In the genomic region with DNA sequence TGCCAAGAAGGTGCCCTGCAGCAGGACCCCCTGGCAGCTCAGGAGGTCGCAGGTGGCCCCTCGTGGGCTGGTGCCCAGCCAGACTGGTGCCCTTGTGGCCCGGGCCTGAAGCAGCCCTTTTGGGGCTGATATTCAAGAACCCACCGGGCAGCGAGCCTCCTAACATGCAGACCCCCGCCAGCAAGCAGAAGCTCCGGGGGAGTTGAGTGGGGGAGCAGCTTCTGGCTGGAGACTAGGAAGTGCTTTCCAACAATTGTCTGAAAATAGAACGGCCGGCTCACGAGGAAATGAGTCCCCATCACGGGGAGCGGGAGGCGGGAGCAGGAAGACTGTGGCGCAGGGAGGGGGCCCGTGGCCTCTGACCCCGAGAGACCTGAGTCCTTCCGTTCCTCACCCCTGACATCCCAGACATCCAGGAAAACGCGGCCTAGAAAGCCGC, we compare ENCODE assay signal across 11 cellular contexts. TPM values are rescaled to one million over a fixed set of nuclear protein-coding genes. Genes with fewer than 3 reads are reported as not detected.
A peak's percentile ranks its signal among the peaks of the same experiment; 100 is the strongest.
DNase-seq lines count a peak whose midpoint lies in the region; ATAC-seq, FAIRE-seq and TF ChIP-seq lines count a peak whose summit lies in the region.
"Had no signal": no experiment of that assay in that cellular context is flagged by ENCODE, and none has a peak within 500 bp of the region (broad histone marks: within the 10 kb centered on the region; RNA-seq: fewer than 3 reads in every experiment).

No MANE protein-coding gene starts in this region.

- no TSS peak for BruUV-seq in Calu3 (replicated peaks; lab: Mats Ljungman, UMichigan)

- no peak for FAIRE-seq in kidney (lab: Jason Lieb, UNC)
- FAIRE-seq: colon had no signal

- no peaks in the 10 kb centered on the region for H3K9me3 Mint-ChIP-seq in Calu3 (ENCODE audit: low read depth, unreplicated experiment)
- no peaks in the 10 kb centered on the region for H3K9me3 Mint-ChIP-seq in activated T-cell treated with anti-CD3 and anti-CD28 coated beads, Interleukin-2, amount 50 U/mL, for 4 hours

- intact Hi-C loops in kidney (cut with DNase I) (no loop called here), spleen (cut with DNase I; ENCODE audit: low total_unique reads) (no loop called here), Calu3 (cut with micrococcal nuclease; ENCODE audit: unreplicated experiment) (no loop called here)

- POLR2A ChIA-PET in HEK293 (lab: Yijun Ruan, JAX): interaction anchor here (0.6 kb wide), 1 partner anchor 636 kb away, joined by 6 read pairs; no protein-coding TSS in a partner anchor

- H3K9me3 ChIP-seq in HEK293 (ENCODE audit: control insufficient read depth, insufficient read depth, low read depth, low read length) (no peaks in the 10 kb centered on the region), kidney (ENCODE audit: control insufficient read depth in 1 of 2, low read length in 2 of 2) (no peaks in the 10 kb centered on the region), spleen (peaks cover 0 to 2% (median under 1%) of the 10 kb centered on the region in 8 donors)

- H3K4me3 ChIP-seq in HEK293 (ENCODE audit: low read depth, low read length) (no peak overlapping the region), astrocyte of the spinal cord (ENCODE audit: low read depth, low read length) (no peak overlapping the region), kidney (ENCODE audit: low read length in 2 of 2) (no peak overlapping the region), spleen (peak overlapping the region in 1 of 8 donors; percentile 47)

- no peak overlapping the region for H3K27ac Mint-ChIP-seq in Calu3 (ENCODE audit: unreplicated experiment)

- peaks cover 19% of the 10 kb centered on the region for H3K36me3 Mint-ChIP-seq in Calu3 (ENCODE audit: insufficient read depth, unreplicated experiment)
- no peaks in the 10 kb centered on the region for H3K36me3 Mint-ChIP-seq in activated T-cell treated with anti-CD3 and anti-CD28 coated beads, Interleukin-2, amount 50 U/mL, for 4 hours (ENCODE audit: insufficient read depth)

- in situ Hi-C loops in astrocyte of the spinal cord (cut with HindIII; ENCODE audit: low sequenced_read_pairs): no loop called here

- H3K27ac ChIP-seq in HEK293 (ENCODE audit: extremely low read depth, low read depth, low read length): no peak overlapping the region
- H3K27ac ChIP-seq in kidney (ENCODE audit: low read depth in 2 of 2, low read length in 2 of 2): peak overlapping the region; percentile 43 to 84
- peak overlapping the region in 6 of 8 donors; percentile 25 to 77 (median 67) for H3K27ac ChIP-seq in spleen

- H3K4me1 ChIP-seq in HEK293 (ENCODE audit: control insufficient read depth, insufficient read depth, low read length): no peaks in the 10 kb centered on the region
- H3K4me1 ChIP-seq in kidney (ENCODE audit: control insufficient read depth in 1 of 2, insufficient read depth in 1 of 2, low read depth in 1 of 2, low read length in 2 of 2): no peaks in the 10 kb centered on the region
- H3K4me1 ChIP-seq in spleen: peaks cover 0 to 47% (median 35%) of the 10 kb centered on the region in 6 donors

- no peak for TF ChIP-seq POLR2A in spleen (IDR thresholded peaks at IDR 0.05)

- no peak for TF ChIP-seq CTCF in HEK293 (tag by site-specific recombination; IDR thresholded peaks at IDR 0.05)
- no peak for TF ChIP-seq CTCF in astrocyte of the spinal cord (IDR thresholded peaks at IDR 0.05; ENCODE audit: low read depth, low read length)
- no peak for TF ChIP-seq CTCF in kidney (IDR thresholded peaks at IDR 0.05; ENCODE audit: borderline replicate concordance, extremely low read depth, insufficient read depth)
- TF ChIP-seq CTCF in spleen (IDR thresholded peaks at IDR 0.05 in 8 of 11, conservative IDR thresholded peaks at IDR 0.05 in 3 of 11): no peak
- TF ChIP-seq CTCF in Calu3 (IDR thresholded peaks at IDR 0.05; ENCODE audit: unreplicated experiment): no peak

- H3K4me3 Mint-ChIP-seq in Calu3 (ENCODE audit: low read depth, unreplicated experiment): no peak overlapping the region
- no peak overlapping the region for H3K4me3 Mint-ChIP-seq in activated T-cell treated with anti-CD3 and anti-CD28 coated beads, Interleukin-2, amount 50 U/mL, for 4 hours

- H3K4me1 Mint-ChIP-seq in Calu3 (ENCODE audit: low read depth, unreplicated experiment): peaks cover 20% of the 10 kb centered on the region
- peaks cover 29% of the 10 kb centered on the region for H3K4me1 Mint-ChIP-seq in activated T-cell treated with anti-CD3 and anti-CD28 coated beads, Interleukin-2, amount 50 U/mL, for 4 hours (ENCODE audit: low read depth)

- no peaks in the 10 kb centered on the region for H3K36me3 ChIP-seq in HEK293 (ENCODE audit: control insufficient read depth in 2 of 2, insufficient read depth in 1 of 2, low read length in 2 of 2)
- no peaks in the 10 kb centered on the region for H3K36me3 ChIP-seq in kidney (ENCODE audit: control insufficient read depth in 1 of 2, insufficient read depth in 2 of 2, low read length in 2 of 2)
- no peaks in the 10 kb centered on the region for H3K36me3 ChIP-seq in spleen

- WGBS in spleen, 5 donors: 17 to 31% (median 24%) methylated on average over 17 to 20 of the region's 20 CpGs

- DNase-seq in astrocyte of the spinal cord (ENCODE audit: low read depth, low spot score) (peak; percentile 19), kidney (no peak), spleen (no peak), NCI-H226 (no peak), Calu3 (no peak)
- no peak for DNase-seq in activated T-cell treated with anti-CD3 and anti-CD28 coated beads, Interleukin-2, amount 50 U/mL, for 4 hours
- DNase-seq: activated CD4-positive, alpha-beta T cell treated with anti-CD3 and anti-CD28 coated beads for 1 hour; NK-92 treated with Interleukin-12 subunit alpha and Interleukin-12 subunit beta, amount 100 ng/mL, for 24 hours had no signal

- peaks cover 0 to 21% (median 0%) of the 10 kb centered on the region in 7 donors for H3K27me3 ChIP-seq in spleen (replicated peaks in 1 of 7)

- H3K9ac ChIP-seq in kidney (ENCODE audit: low read length in 2 of 2): no peak overlapping the region

- CTCF ChIA-PET in HEK293 (lab: Yijun Ruan, JAX): interaction anchor here (0.7 kb wide), 1 partner anchor 45 kb away, joined by 4 read pairs; no protein-coding TSS in a partner anchor
- CTCF ChIA-PET in Calu3 (lab: Charles Lee): interaction anchor here (0.6 to 1.7 kb wide), 2 partner anchors 42 to 708 kb away, joined by 3 to 6 read pairs; a partner anchor contains a TSS

- no peaks in the 10 kb centered on the region for H3K27me3 Mint-ChIP-seq in Calu3 (ENCODE audit: unreplicated experiment)
- H3K27me3 Mint-ChIP-seq in activated T-cell treated with anti-CD3 and anti-CD28 coated beads, Interleukin-2, amount 50 U/mL, for 4 hours (ENCODE audit: low read depth): no peaks in the 10 kb centered on the region

- ATAC-seq in GM18870 (IDR thresholded peaks at IDR 0.05; ENCODE audit: unreplicated experiment): no peak
- no peak for ATAC-seq in activated T-cell treated with anti-CD3 and anti-CD28 coated beads, Interleukin-2, amount 50 U/mL, for 4 hours

TF ChIP-seq in HEK293, 187 proteins besides CTCF, POLR2A, EP300 and RAD21:
- TF ChIP-seq ZBTB8A (tag by site-specific recombination; IDR thresholded peaks at IDR 0.05) (peak; percentile 14; the same call in 1 of the 2 replicates), ZNF660 (tag by site-specific recombination; IDR thresholded peaks at IDR 0.05) (no peak)

RNA-seq across cellular contexts. Expression of a gene that starts 9.5 kb away (rescaled TPM):
- 91.3 TPM for total RNA-seq in kidney
- polyA plus RNA-seq in kidney (ENCODE audit: insufficient read depth, low read depth, low replicate concordance): 62.8 TPM
- 10 to 100 TPM; 47.3 to 95.7 (median 79.0) TPM for total RNA-seq in spleen
- polyA plus RNA-seq in spleen: 100 to 1,000 TPM in 1 of 3 donors, 10 to 100 TPM in 2; 51.4 to 126 (median 80.3) TPM
- 177 and 192 TPM in 2 replicates for total RNA-seq in Calu3 (2022)
- total RNA-seq in activated T-cell treated with anti-CD3 and anti-CD28 coated beads, Interleukin-2, amount 50 U/mL, for 4 hours: 100 to 1,000 TPM; 110 to 126 (median 119) TPM

RNA-seq across cellular contexts. Expression of a gene that starts 16.8 kb away (rescaled TPM):
- total RNA-seq in kidney (37.0 TPM), spleen (10 to 100 TPM; 11.2 to 36.6 (median 27.0) TPM), Calu3 (2022) (105 and 113 TPM in 2 replicates)
- polyA plus RNA-seq in kidney (ENCODE audit: insufficient read depth, low read depth, low replicate concordance) (12.9 TPM), spleen (10 to 100 TPM in 2 of 3 donors, 1 to 10 TPM in 1; 8.9 to 30.4 (median 10.3) TPM)
- 10 to 100 TPM; 77.6 to 79.5 (median 78.2) TPM for total RNA-seq in activated T-cell treated with anti-CD3 and anti-CD28 coated beads, Interleukin-2, amount 50 U/mL, for 4 hours

RNA-seq across cellular contexts. Expression of a gene that starts 42.3 kb away (rescaled TPM):
- total RNA-seq in kidney: 11.0 TPM
- 6.8 TPM for polyA plus RNA-seq in kidney (ENCODE audit: insufficient read depth, low read depth, low replicate concordance)
- total RNA-seq in spleen: under 1 TPM in 3 of 7 donors, not detected in 4; 0.17 to 0.39 (median 0.28) TPM
- polyA plus RNA-seq in spleen: under 1 TPM; 0.09 to 0.26 (median 0.15) TPM
- total RNA-seq in Calu3 (2022): 61.9 and 75.8 TPM in 2 replicates
- total RNA-seq in activated T-cell treated with anti-CD3 and anti-CD28 coated beads, Interleukin-2, amount 50 U/mL, for 4 hours: under 1 TPM; 0.11 to 0.19 (median 0.15) TPM

RNA-seq across cellular contexts. Expression of a gene that starts 54.4 kb away (rescaled TPM):
- total RNA-seq in kidney: 53.4 TPM
- polyA plus RNA-seq in kidney (ENCODE audit: insufficient read depth, low read depth, low replicate concordance): 16.6 TPM
- total RNA-seq in spleen: 100 to 1,000 TPM in 3 of 7 donors, 10 to 100 TPM in 4; 36.3 to 182 (median 75.8) TPM
- polyA plus RNA-seq in spleen: 100 to 1,000 TPM in 2 of 3 donors, 10 to 100 TPM in 1; 74.1 to 361 (median 307) TPM
- 162 and 176 TPM in 2 replicates for total RNA-seq in Calu3 (2022)
- total RNA-seq in activated T-cell treated with anti-CD3 and anti-CD28 coated beads, Interleukin-2, amount 50 U/mL, for 4 hours: 1 to 10 TPM; 1.3 to 2.7 (median 1.4) TPM

RNA-seq across cellular contexts. Expression of a gene that starts 56.2 kb away (rescaled TPM):
- 29.7 TPM for total RNA-seq in kidney
- 66.6 TPM for polyA plus RNA-seq in kidney (ENCODE audit: insufficient read depth, low read depth, low replicate concordance)
- total RNA-seq in spleen: 10 to 100 TPM; 18.2 to 41.1 (median 23.0) TPM
- 10 to 100 TPM; 84.5 to 89.9 (median 86.7) TPM for polyA plus RNA-seq in spleen
- total RNA-seq in Calu3 (2022): 64.0 and 67.2 TPM in 2 replicates
- 10 to 100 TPM; 75.8 to 82.5 (median 82.5) TPM for total RNA-seq in activated T-cell treated with anti-CD3 and anti-CD28 coated beads, Interleukin-2, amount 50 U/mL, for 4 hours
